10 cellular contexts compared by ENCODE assay signal in the genomic region with DNA sequence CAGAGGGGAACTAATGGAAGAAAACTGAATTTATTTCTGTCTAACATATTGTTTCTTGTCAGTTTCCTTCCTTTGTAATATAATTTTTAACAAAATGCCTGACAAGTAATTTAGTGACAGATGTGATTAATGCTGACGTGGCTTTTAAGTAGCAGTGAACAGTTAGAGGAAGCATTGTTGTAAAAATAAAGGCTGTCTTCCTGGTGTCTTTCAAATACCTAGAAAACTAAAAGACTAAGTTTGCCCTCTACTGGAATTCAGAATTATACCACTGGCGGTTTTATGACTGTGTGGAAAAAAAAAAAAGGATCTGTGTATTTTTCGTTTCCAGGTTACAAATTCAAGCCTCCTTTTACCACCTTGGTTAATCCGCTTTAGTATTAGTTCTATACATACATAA.
DNase-seq lines count a peak whose midpoint lies in the region; TF ChIP-seq lines count a peak whose summit lies in the region.
"Had no signal": no experiment of that assay in that cellular context is flagged by ENCODE, and none has a peak within 500 bp of the region (broad histone marks: within the 10 kb centered on the region; RNA-seq: fewer than 3 reads in every experiment).

No MANE protein-coding gene starts in this region.

- DNase-seq in Caki2 (ENCODE audit: low read depth), result peak; percentile 63
- DNase-seq in SK-MEL-5 (ENCODE audit: low read depth, low spot score), result peak; percentile 52
- DNase-seq in medulla oblongata (ENCODE audit: extremely low spot score), result peak; percentile 24
- DNase-seq in epidermal melanocyte (ENCODE audit: insufficient read length, low spot score), result no peak
- DNase-seq in NCI-H128 (lab: John Stamatoyannopoulos, UW; ENCODE audit: unreplicated experiment), result no peak
- DNase-seq in activated T-cell treated with anti-CD3 and anti-CD28 coated beads, Interleukin-2, amount 50 U/mL, for 1 hour, result no peak
- DNase-seq in mucosa of gallbladder (ENCODE audit: low spot score), result no peak
- DNase-seq: activated effector memory CD4-positive, alpha-beta T cell treated with anti-CD3 and anti-CD28 coated beads, Interleukin-2, amount 50 U/mL, for 16 hours; NCI-H226 had no signal

- TF ChIP-seq CTCF in LNCAP (IDR thresholded peaks at IDR 0.05), result peak; percentile 14; the same call in 1 of the 2 replicates

- in situ Hi-C loops in Caki2 (cut with HindIII; ENCODE audit: low pct_unique_long_range_greater_than_20kb, low sequenced_read_pairs) (no loop called here), SK-MEL-5 (cut with HindIII; ENCODE audit: low pct_unique_long_range_greater_than_20kb, low sequenced_read_pairs) (no loop called here)

Comparison
In these comparisons a context has a peak if more than half of its experiments do, and no peak if none do; other contexts are left out.
1. DNase-seq: peak in Caki2 (single experiment), SK-MEL-5 (single experiment) and medulla oblongata (single experiment); none in epidermal melanocyte (single experiment), NCI-H128 (single experiment), activated T-cell treated with anti-CD3 and anti-CD28 coated beads, Interleukin-2, amount 50 U/mL, for 1 hour (single experiment) and mucosa of gallbladder (single experiment).